In the genomic region with DNA sequence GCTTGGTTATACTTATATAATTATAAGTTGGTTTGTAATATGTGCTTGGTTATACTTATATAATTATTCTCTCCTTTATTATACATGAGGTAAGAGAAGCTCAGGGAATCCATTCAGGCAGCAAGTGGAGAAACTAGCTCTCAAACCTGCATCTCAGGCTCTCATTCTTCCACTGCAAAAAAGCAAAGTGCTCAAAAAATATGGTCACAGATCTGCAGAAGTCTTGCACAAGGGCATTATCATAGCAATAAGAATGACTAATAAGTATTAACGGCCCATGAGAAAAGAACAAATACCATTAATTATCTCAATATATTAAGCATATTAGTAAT, we compare ENCODE assay signal across 8 cellular contexts. TPM values are rescaled to one million over a fixed set of nuclear protein-coding genes. Genes with fewer than 3 reads are reported as not detected.
A peak's percentile ranks its signal among the peaks of the same experiment; 100 is the strongest.
DNase-seq lines count a peak whose midpoint lies in the region; ATAC-seq and TF ChIP-seq lines count a peak whose summit lies in the region.

No MANE protein-coding gene starts in this region.

- H3K27ac Mint-ChIP-seq in activated naive CD4-positive, alpha-beta T cell treated with anti-CD3 and anti-CD28 coated beads, Interleukin-2, amount 10 ng/mL, durations not matched to agents 7 days and 5 days: peak overlapping the region; percentile 89
- H3K27ac Mint-ChIP-seq in WTC11: no peak overlapping the region

- H3K27ac ChIP-seq in iPS-20b (ENCODE audit: low read length) (no peak overlapping the region), tibial artery (peak overlapping the region in 1 of 2 donors; percentile 12)

- peaks cover 14% of the 10 kb centered on the region for H3K36me3 Mint-ChIP-seq in activated naive CD4-positive, alpha-beta T cell treated with anti-CD3 and anti-CD28 coated beads, Interleukin-2, amount 10 ng/mL, durations not matched to agents 7 days and 5 days
- no peaks in the 10 kb centered on the region for H3K36me3 Mint-ChIP-seq in WTC11

- peak overlapping the region; percentile 34 for H3K4me3 Mint-ChIP-seq in activated naive CD4-positive, alpha-beta T cell treated with anti-CD3 and anti-CD28 coated beads, Interleukin-2, amount 10 ng/mL, durations not matched to agents 7 days and 5 days
- peak overlapping the region; percentile 78 for H3K4me3 Mint-ChIP-seq in WTC11

- peaks cover 3% of the 10 kb centered on the region; the same call in 1 of the 2 replicates for H3K27me3 ChIP-seq in iPS-20b (ENCODE audit: insufficient read depth, low read length)
- H3K27me3 ChIP-seq in tibial artery: no peaks in the 10 kb centered on the region

- CTCF ChIA-PET in activated naive CD4-positive, alpha-beta T cell treated with anti-CD3 and anti-CD28 coated beads, Interleukin-2, amount 10 ng/mL, durations not matched to agents 7 days and 5 days (lab: Charles Lee): interaction anchor here (0.6 to 1.8 kb wide), 2 partner anchors 38 to 131 kb away, joined by 3 to 5 read pairs; no protein-coding TSS in a partner anchor
- CTCF ChIA-PET in WTC11 (lab: Charles Lee): interaction anchor here (0.7 to 2.3 kb wide), 4 partner anchors 8 to 262 kb away, joined by 4 to 13 read pairs (median 7); no protein-coding TSS in a partner anchor

- ATAC-seq in WTC11: no peak
- no peak for ATAC-seq in GM21825 (IDR thresholded peaks at IDR 0.05; ENCODE audit: unreplicated experiment)
- no peak for ATAC-seq in GM21786 (IDR thresholded peaks at IDR 0.05; ENCODE audit: unreplicated experiment)
- no peak for ATAC-seq in HG03442 (IDR thresholded peaks at IDR 0.05; ENCODE audit: unreplicated experiment)

- intact Hi-C loops in tibial artery (cut with DNase I; ENCODE audit: low total_unique reads): no loop called here

- H3K4me3 ChIP-seq in iPS-20b (ENCODE audit: low read length) (peak overlapping the region; percentile 91; the same call in 1 of the 2 replicates), tibial artery (peak overlapping the region; percentile 86 to 89)

- H3K9ac ChIP-seq in iPS-20b (ENCODE audit: low read depth, low read length): no peak overlapping the region

- H3K4me1 ChIP-seq in iPS-20b (ENCODE audit: insufficient read depth, low read length) (no peaks in the 10 kb centered on the region), tibial artery (peaks cover 0 to 67% (median 28%) of the 10 kb centered on the region in 4 donors)

- no peak for DNase-seq in activated naive CD4-positive, alpha-beta T cell treated with anti-CD3 and anti-CD28 coated beads, Interleukin-2, amount 10 ng/mL, durations not matched to agents 7 days and 5 days
- DNase-seq in activated naive CD4-positive, alpha-beta T cell treated with Interleukin-2 at 50 U/mL for 16 hours: no peak
- no peak for DNase-seq in WTC11 (ENCODE audit: low spot score)
- DNase-seq in tibial artery: no peak

- H3K9me3 ChIP-seq in iPS-20b (ENCODE audit: insufficient read depth, low read depth, low read length) (no peaks in the 10 kb centered on the region), tibial artery (no peaks in the 10 kb centered on the region)

- peaks cover 44% of the 10 kb centered on the region for H3K4me1 Mint-ChIP-seq in activated naive CD4-positive, alpha-beta T cell treated with anti-CD3 and anti-CD28 coated beads, Interleukin-2, amount 10 ng/mL, durations not matched to agents 7 days and 5 days
- H3K4me1 Mint-ChIP-seq in WTC11: peaks cover 27% of the 10 kb centered on the region

- H3K27me3 Mint-ChIP-seq in activated naive CD4-positive, alpha-beta T cell treated with anti-CD3 and anti-CD28 coated beads, Interleukin-2, amount 10 ng/mL, durations not matched to agents 7 days and 5 days: peaks cover 20% of the 10 kb centered on the region
- H3K27me3 Mint-ChIP-seq in WTC11 (ENCODE audit: low read depth): peaks cover 2% of the 10 kb centered on the region; the same call in 1 of the 2 replicates

- H3K36me3 ChIP-seq in iPS-20b (ENCODE audit: insufficient read depth, low read depth, low read length) (no peaks in the 10 kb centered on the region), tibial artery (no peaks in the 10 kb centered on the region)

- H3K9me3 Mint-ChIP-seq in activated naive CD4-positive, alpha-beta T cell treated with anti-CD3 and anti-CD28 coated beads, Interleukin-2, amount 10 ng/mL, durations not matched to agents 7 days and 5 days: no peaks in the 10 kb centered on the region
- no peaks in the 10 kb centered on the region for H3K9me3 Mint-ChIP-seq in WTC11

- POLR2A ChIA-PET in WTC11 (lab: Charles Lee): interaction anchor here (0.6 to 1.9 kb wide), 6 partner anchors 9 to 265 kb away, joined by 3 to 24 read pairs (median 6); partner anchors contain the start of gene NAA25

- TF ChIP-seq CTCF in WTC11 (IDR thresholded peaks at IDR 0.05) (no peak), tibial artery (IDR thresholded peaks at IDR 0.05) (no peak)

TF ChIP-seq in WTC11, 78 proteins besides CTCF, POLR2A, EP300 and RAD21:
- TF ChIP-seq ZNF232 (CRISPR knock-in tag; IDR thresholded peaks at IDR 0.05) (no peak), ARID4B (CRISPR knock-in tag; IDR thresholded peaks at IDR 0.05; ENCODE audit: borderline replicate concordance) (no peak), MLX (CRISPR knock-in tag; IDR thresholded peaks at IDR 0.05) (no peak), NFATC4 (CRISPR knock-in tag; IDR thresholded peaks at IDR 0.05) (no peak), ZNF317 (CRISPR knock-in tag; IDR thresholded peaks at IDR 0.05; ENCODE audit: borderline replicate concordance, low read depth) (no peak), HMGXB4 (CRISPR knock-in tag; IDR thresholded peaks at IDR 0.05) (no peak), ZNF671 (CRISPR knock-in tag; IDR thresholded peaks at IDR 0.05) (no peak)

RNA-seq across cellular contexts. Expression of gene TRAFD1, which starts 0.5 kb away (rescaled TPM):
- 24.8 to 25.8 TPM (median 25.1 TPM) in 3 replicates for total RNA-seq in WTC11 (2021)

RNA-seq across cellular contexts. Expression of gene NAA25, which starts 16.3 kb away (rescaled TPM):
- 41.6 to 47.5 TPM (median 44.7 TPM) in 3 replicates for total RNA-seq in WTC11 (2021)
